In genomic region chr13:51638497-51638871, GRCh38 we compare ENCODE assay signal across 18 cellular contexts. TPM values are rescaled to one million over a fixed set of nuclear protein-coding genes. Genes with fewer than 3 reads are reported as not detected.
DNase-seq lines count a peak whose midpoint lies in the region; TF ChIP-seq lines count a peak whose summit lies in the region.
"Had no signal": no experiment of that assay in that cellular context is flagged by ENCODE, and none has a peak within 500 bp of the region (broad histone marks: within the 10 kb centered on the region; RNA-seq: fewer than 3 reads in every experiment).

No MANE protein-coding gene starts in this region.

- peaks cover 2% of the 10 kb centered on the region for H3K36me3 Mint-ChIP-seq in activated CD4-positive, alpha-beta T cell treated with anti-CD3 and anti-CD28 coated beads, Interleukin-2, amount 10 ng/mL, durations not matched to agents 24 days and 14 days (ENCODE audit: low read depth)
- H3K36me3 Mint-ChIP-seq: naive B cell, T-cell had no signal

- no peak overlapping the region for H3K27ac Mint-ChIP-seq in activated CD4-positive, alpha-beta T cell treated with anti-CD3 and anti-CD28 coated beads, Interleukin-2, amount 10 ng/mL, durations not matched to agents 24 days and 14 days
- H3K27ac Mint-ChIP-seq: dendritic cell treated with granulocyte-macrophage colony-stimulating factor and Interleukin-4, amounts not matched to agents 40 ng/mL and 50 ng/mL, for 4 days; stimulated activated naive CD8-positive, alpha-beta T cell treated with anti-CD3 and anti-CD28 coated beads, Interleukin-15, amount 100 ng/mL, for 72 hours; T-cell had no signal

- TF ChIP-seq CTCF in vagina (IDR thresholded peaks at IDR 0.05), result no peak

- intact Hi-C loops in vagina (cut with DNase I), result no loop called here
- intact Hi-C loops in activated CD4-positive, alpha-beta T cell treated with anti-CD3 and anti-CD28 coated beads, Interleukin-2, amount 10 ng/mL, durations not matched to agents 24 days and 14 days (cut with micrococcal nuclease), result no loop called here

- H3K36me3 ChIP-seq in neuron (ENCODE audit: insufficient read depth, low read length) (no peaks in the 10 kb centered on the region), vagina (no peaks in the 10 kb centered on the region)
- H3K36me3 ChIP-seq: sigmoid colon had no signal

- DNase-seq in GM04503 (ENCODE audit: low read depth), result peak; percentile 44
- peak; percentile 31 for DNase-seq in RKO (ENCODE audit: low spot score)
- DNase-seq in epithelial cell of prostate (ENCODE audit: low read depth, low spot score), result no peak
- no peak for DNase-seq in G401 (ENCODE audit: low spot score)
- no peak for DNase-seq in mesenteric fat pad (ENCODE audit: low spot score)
- DNase-seq in vagina (ENCODE audit: extremely low spot score in 2 of 2), result no peak
- DNase-seq in activated CD4-positive, alpha-beta T cell treated with anti-CD3 and anti-CD28 coated beads, Interleukin-2, amount 10 ng/mL, durations not matched to agents 24 days and 14 days, result no peak
- DNase-seq: activated CD4-positive, alpha-beta T cell treated with anti-CD3 and anti-CD28 coated beads for 48 hours; activated T-cell treated with anti-CD3 and anti-CD28 coated beads, Interleukin-2, amount 50 U/mL, for 4 hours; foreskin melanocyte; left cardiac atrium; naive B cell; sigmoid colon; stimulated activated naive CD8-positive, alpha-beta T cell treated with anti-CD3 and anti-CD28 coated beads, Interleukin-15, amount 100 ng/mL, for 72 hours; T-cell had no signal

- no peak overlapping the region for H3K4me3 Mint-ChIP-seq in activated CD4-positive, alpha-beta T cell treated with anti-CD3 and anti-CD28 coated beads, Interleukin-2, amount 10 ng/mL, durations not matched to agents 24 days and 14 days
- H3K4me3 Mint-ChIP-seq: activated T-cell treated with anti-CD3 and anti-CD28 coated beads, Interleukin-2, amount 50 U/mL, for 4 hours; dendritic cell treated with granulocyte-macrophage colony-stimulating factor and Interleukin-4, amounts not matched to agents 40 ng/mL and 50 ng/mL, for 4 days; stimulated activated naive CD8-positive, alpha-beta T cell treated with anti-CD3 and anti-CD28 coated beads, Interleukin-15, amount 100 ng/mL, for 72 hours; T-cell had no signal

- no peak for TF ChIP-seq POLR2A in vagina (IDR thresholded peaks at IDR 0.05)

- H3K9me3 ChIP-seq in neuron (ENCODE audit: low read length), result no peaks in the 10 kb centered on the region
- H3K9me3 ChIP-seq in vagina, result no peaks in the 10 kb centered on the region
- H3K9me3 ChIP-seq: sigmoid colon had no signal

- no peak overlapping the region for H2AFZ ChIP-seq in neuron (ENCODE audit: low read depth, low read length)

- H3K27me3 Mint-ChIP-seq in activated CD4-positive, alpha-beta T cell treated with anti-CD3 and anti-CD28 coated beads, Interleukin-2, amount 10 ng/mL, durations not matched to agents 24 days and 14 days, result no peaks in the 10 kb centered on the region
- H3K27me3 Mint-ChIP-seq: dendritic cell treated with granulocyte-macrophage colony-stimulating factor and Interleukin-4, amounts not matched to agents 40 ng/mL and 50 ng/mL, for 4 days; naive B cell; stimulated activated naive CD8-positive, alpha-beta T cell treated with anti-CD3 and anti-CD28 coated beads, Interleukin-15, amount 100 ng/mL, for 72 hours; T-cell had no signal

- H3K4me1 ChIP-seq in neuron (ENCODE audit: insufficient read depth, low read length) (peaks cover 39% of the 10 kb centered on the region), vagina (peaks cover 37% of the 10 kb centered on the region)

- no peaks in the 10 kb centered on the region for H3K27me3 ChIP-seq in neuron (ENCODE audit: insufficient read depth, low read length)
- no peaks in the 10 kb centered on the region for H3K27me3 ChIP-seq in vagina
- H3K27me3 ChIP-seq: BLaER1 treated with 17β-estradiol and CSF1 and Interleukin-3, amounts not matched to agents 10 nM and 100 nM; sigmoid colon had no signal

- peaks cover 19% of the 10 kb centered on the region for H3K4me1 Mint-ChIP-seq in activated CD4-positive, alpha-beta T cell treated with anti-CD3 and anti-CD28 coated beads, Interleukin-2, amount 10 ng/mL, durations not matched to agents 24 days and 14 days

- H3K9me3 Mint-ChIP-seq in activated CD4-positive, alpha-beta T cell treated with anti-CD3 and anti-CD28 coated beads, Interleukin-2, amount 10 ng/mL, durations not matched to agents 24 days and 14 days, result no peaks in the 10 kb centered on the region
- H3K9me3 Mint-ChIP-seq: activated T-cell treated with anti-CD3 and anti-CD28 coated beads, Interleukin-2, amount 50 U/mL, for 4 hours; dendritic cell treated with granulocyte-macrophage colony-stimulating factor and Interleukin-4, amounts not matched to agents 40 ng/mL and 50 ng/mL, for 4 days; stimulated activated naive CD8-positive, alpha-beta T cell treated with anti-CD3 and anti-CD28 coated beads, Interleukin-15, amount 100 ng/mL, for 72 hours had no signal

- peak overlapping the region; percentile 97 for H3K27ac ChIP-seq in epithelial cell of prostate
- no peak overlapping the region for H3K27ac ChIP-seq in vagina
- H3K27ac ChIP-seq: BLaER1 treated with 17β-estradiol and CSF1 and Interleukin-3, amounts not matched to agents 10 nM and 100 nM; sigmoid colon had no signal

- H3K4me3 ChIP-seq in neuron (ENCODE audit: low read length) (peak overlapping the region; percentile 2), vagina (no peak overlapping the region)
- H3K4me3 ChIP-seq: BLaER1 treated with 17β-estradiol and CSF1 and Interleukin-3, amounts not matched to agents 10 nM and 100 nM; sigmoid colon had no signal

- in situ Hi-C loops in G401 (cut with HindIII; ENCODE audit: low sequenced_read_pairs), result no loop called here

RNA-seq across cellular contexts. Expression of gene WDFY2, which starts 54.2 kb away (rescaled TPM):
- total RNA-seq in G401 (2014; rRNA removed; shearing (Covaris generic)), result 2.6 and 4.1 TPM in 2 replicates
- 16.3 TPM for total RNA-seq in mesenteric fat pad
- total RNA-seq in vagina, result 26.3 TPM
- 9.1 and 11.1 TPM in 2 replicates for total RNA-seq in activated CD4-positive, alpha-beta T cell treated with anti-CD3 and anti-CD28 coated beads, Interleukin-2, amount 10 ng/mL, durations not matched to agents 24 days and 14 days

Comparison
In these comparisons a context has a peak if more than half of its experiments do, and no peak if none do; other contexts are left out.
1. DNase-seq: peak in GM04503 (single experiment) and RKO (single experiment); none in epithelial cell of prostate (single experiment), G401 (single experiment), mesenteric fat pad (single experiment), vagina (0 of 2) and activated CD4-positive, alpha-beta T cell treated with anti-CD3 and anti-CD28 coated beads, Interleukin-2, amount 10 ng/mL, durations not matched to agents 24 days and 14 days (single experiment).